ENCODE assay signal across 27 cellular contexts in the genomic region with DNA sequence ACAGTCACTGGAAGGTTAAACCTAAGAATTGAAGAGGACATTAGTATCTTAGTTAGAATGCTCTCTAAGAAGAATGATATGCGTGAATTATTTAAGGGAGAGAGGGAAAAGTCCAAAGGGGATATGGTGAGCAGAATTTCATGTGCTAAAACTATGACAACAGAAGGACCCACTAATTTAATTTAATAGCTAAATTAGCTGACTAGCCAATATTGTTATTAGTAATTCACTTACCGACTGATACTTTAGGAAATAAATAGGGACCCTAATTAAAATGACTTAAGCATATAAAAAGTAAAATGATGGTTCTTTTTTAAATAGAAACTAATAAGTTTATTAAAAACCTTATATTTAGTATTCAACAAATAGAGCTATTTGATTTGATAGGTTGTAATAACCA.
DNase-seq lines count a peak whose midpoint lies in the region; ATAC-seq, FAIRE-seq and TF ChIP-seq lines count a peak whose summit lies in the region.
"Had no signal": no experiment of that assay in that cellular context is flagged by ENCODE, and none has a peak within 500 bp of the region (broad histone marks: within the 10 kb centered on the region; RNA-seq: fewer than 3 reads in every experiment).

No MANE protein-coding gene starts in this region.

- H3K79me2 ChIP-seq in HepG2 (ENCODE audit: insufficient read depth, low read length) (no peaks in the 10 kb centered on the region), K562 (ENCODE audit: control insufficient read depth, insufficient read depth, low read length) (no peaks in the 10 kb centered on the region)

- TF ChIP-seq POLR2A in HepG2 (IDR thresholded peaks at IDR 0.05; ENCODE audit: insufficient read depth in 1 of 2, low read depth in 2 of 2, low read length in 2 of 2) (no peak), right lobe of liver (IDR thresholded peaks at IDR 0.05) (no peak), K562 (conservative IDR thresholded peaks at IDR 0.05) (no peak)

- in situ Hi-C loops in HepG2 (cut with HindIII; ENCODE audit: extremely low pct_ligation_motif_present, low pct_unique_long_range_greater_than_20kb), result no loop called here
- in situ Hi-C loops in K562 (cut with MboI), result no loop called here

- H3K27ac ChIP-seq in HepG2 (ENCODE audit: extremely low read length, insufficient read depth, low read length) (no peak overlapping the region), right lobe of liver (no peak overlapping the region), K562 (ENCODE audit: extremely low read depth, low read depth, low read length) (no peak overlapping the region)
- H3K27ac ChIP-seq: 22Rv1, BLaER1 had no signal

- TF ChIP-seq CTCF in HepG2 (CRISPR knock-in tag; IDR thresholded peaks at IDR 0.05), result no peak
- no peak for TF ChIP-seq CTCF in right lobe of liver (IDR thresholded peaks at IDR 0.05)
- no peak for TF ChIP-seq CTCF in K562 (IDR thresholded peaks at IDR 0.05 in 2 of 3, conservative IDR thresholded peaks at IDR 0.05 in 1 of 3; ENCODE audit: insufficient read depth in 2 of 3, low read depth in 1 of 3, low read length in 3 of 3)
- no peak for TF ChIP-seq CTCF in neural crest cell (conservative IDR thresholded peaks at IDR 0.05)

- H3K27me3 ChIP-seq in HepG2 (ENCODE audit: control insufficient read depth in 1 of 2, insufficient read depth in 2 of 2, low read length in 2 of 2) (no peaks in the 10 kb centered on the region), right lobe of liver (no peaks in the 10 kb centered on the region), K562 (ENCODE audit: control insufficient read depth in 2 of 2, insufficient read depth in 2 of 2, low read length in 2 of 2) (no peaks in the 10 kb centered on the region)
- H3K27me3 ChIP-seq: BE2C, BLaER1 had no signal

- no peak for TF ChIP-seq EP300 in HepG2 (IDR thresholded peaks at IDR 0.05; ENCODE audit: low read depth in 2 of 2, low read length in 2 of 2)
- no peak for TF ChIP-seq EP300 in HepG2 (CRISPR knock-in tag; IDR thresholded peaks at IDR 0.05; ENCODE audit: borderline replicate concordance)
- TF ChIP-seq EP300 in K562 (IDR thresholded peaks at IDR 0.05; ENCODE audit: low read length), result no peak

- CTCF ChIA-PET in HepG2 (lab: Yijun Ruan, JAX; ENCODE audit: low intra/inter-chr PET ratio, low total read pairs) (no interaction called here), K562 (lab: Yijun Ruan, JAX; ENCODE audit: low intra/inter-chr PET ratio) (no interaction called here)

- no peak for ATAC-seq in HepG2
- no peak for ATAC-seq in right lobe of liver
- no peak for ATAC-seq in K562
- no peak for ATAC-seq in HG02885 (IDR thresholded peaks at IDR 0.05; ENCODE audit: poor library complexity, unreplicated experiment)
- ATAC-seq: GM12878 had no signal

- H3K4me1 ChIP-seq in HepG2 (ENCODE audit: insufficient read depth, low read length) (no peaks in the 10 kb centered on the region), right lobe of liver (no peaks in the 10 kb centered on the region), K562 (replicated peaks in 1 of 2; ENCODE audit: control insufficient read depth in 2 of 2, insufficient read depth in 2 of 2, low read length in 2 of 2) (no peaks in the 10 kb centered on the region)
- H3K4me1 ChIP-seq: BE2C, BLaER1 had no signal

- FAIRE-seq in HepG2 (lab: Jason Lieb, UNC) (no peak), K562 (lab: Jason Lieb, UNC) (no peak)
- FAIRE-seq: GM12878, GM12892, GM18507 had no signal

- no peaks in the 10 kb centered on the region for H3K27me3 Mint-ChIP-seq in neural crest cell (ENCODE audit: low read depth)
- H3K27me3 Mint-ChIP-seq: CD4-positive, alpha-beta memory T cell; CD4-positive, CD25-positive, alpha-beta regulatory T cell; CD8-positive, alpha-beta memory T cell had no signal

- peaks cover 21% of the 10 kb centered on the region for H3K4me1 Mint-ChIP-seq in neural crest cell
- H3K4me1 Mint-ChIP-seq: CD14-positive monocyte; CD4-positive, alpha-beta memory T cell; CD4-positive, CD25-positive, alpha-beta regulatory T cell; CD8-positive, alpha-beta memory T cell had no signal

- H2AFZ ChIP-seq in HepG2 (ENCODE audit: low read length) (no peak overlapping the region), K562 (ENCODE audit: low read depth, low read length) (no peak overlapping the region)

- TF ChIP-seq RAD21 in HepG2 (CRISPR knock-in tag; IDR thresholded peaks at IDR 0.05) (no peak), K562 (CRISPR knock-in tag; conservative IDR thresholded peaks at IDR 0.05 in 1 of 2, IDR thresholded peaks at IDR 0.05 in 1 of 2) (no peak)

- whole genome bisulfite sequencing in HepG2 (ENCODE audit: low lambda C conversion rate), result 24% methylated on average over 2 of the region's 2 CpGs
- WGBS in right lobe of liver (ENCODE audit: insufficient coverage, low coverage, low lambda C conversion rate, missing lambda C conversion rate), result 74% methylated on average over 2 of the region's 2 CpGs
- 3% methylated on average over 2 of the region's 2 CpGs for WGBS in K562 (ENCODE audit: insufficient coverage, low coverage, missing lambda C conversion rate)

- H3K4me2 ChIP-seq in HepG2 (ENCODE audit: low read depth, low read length) (no peak overlapping the region), K562 (ENCODE audit: insufficient read depth, low read length) (no peak overlapping the region)
- H3K4me2 ChIP-seq: BLaER1 had no signal

- intact Hi-C loops in HepG2 (cut with micrococcal nuclease; ENCODE audit: unreplicated experiment) (no loop called here), right lobe of liver (cut with DNase I) (no loop called here), K562 (cut with micrococcal nuclease) (no loop called here)

- peak overlapping the region; percentile 2 for H3K4me3 Mint-ChIP-seq in neural crest cell
- H3K4me3 Mint-ChIP-seq: CD14-positive monocyte; CD4-positive, alpha-beta memory T cell; CD4-positive, CD25-positive, alpha-beta regulatory T cell; CD8-positive, alpha-beta memory T cell had no signal

- DNase-seq in HepG2 (ENCODE audit: low spot score) (no peak), right lobe of liver (no peak), K562 (ENCODE audit: extremely low read depth in 1 of 4, low spot score in 3 of 4) (no peak), neural crest cell (ENCODE audit: low read depth, low spot score) (no peak), HuH-7 (ENCODE audit: low spot score) (no peak), NCI-H526 treated with DMSO at 0.1 percent for 48 hours (lab: John Stamatoyannopoulos, UW) (no peak)
- DNase-seq: ACHN; BE2C; C1 segment of cervical spinal cord; CD4-positive, alpha-beta memory T cell; CD4-positive, CD25-positive, alpha-beta regulatory T cell; CD8-positive, alpha-beta memory T cell; COR-L47; DMS 273 treated with DMSO at 0.1 percent for 48 hours; DMS153; DMS53; DMS79; DND-41; EL; GDM1 had no signal

- no peaks in the 10 kb centered on the region for H3K9me1 ChIP-seq in K562 (ENCODE audit: control insufficient read depth, insufficient read depth, low read length)

- peaks cover 24% of the 10 kb centered on the region for H3K9me3 ChIP-seq in HepG2 (ENCODE audit: low read length)
- no peaks in the 10 kb centered on the region for H3K9me3 ChIP-seq in right lobe of liver
- no peaks in the 10 kb centered on the region for H3K9me3 ChIP-seq in K562 (replicated peaks; ENCODE audit: control insufficient read depth, insufficient read depth, low read depth, low read length)
- H3K9me3 ChIP-seq: BE2C had no signal

- POLR2A ChIA-PET in HepG2 (lab: Yijun Ruan, JAX), result no interaction called here
- POLR2A ChIA-PET in K562 (lab: Yijun Ruan, JAX), result no interaction called here

- no peak overlapping the region for H3K4me3 ChIP-seq in HepG2 (replicated peaks in 1 of 3; ENCODE audit: insufficient read depth in 1 of 3, low read depth in 2 of 3, low read length in 3 of 3)
- no peak overlapping the region for H3K4me3 ChIP-seq in right lobe of liver
- H3K4me3 ChIP-seq in K562, result no peak overlapping the region
- H3K4me3 ChIP-seq: BLaER1, GM12878 had no signal

- H3K27ac Mint-ChIP-seq in neural crest cell (ENCODE audit: unreplicated experiment), result no peak overlapping the region
- H3K27ac Mint-ChIP-seq: CD14-positive monocyte; CD4-positive, alpha-beta memory T cell; CD4-positive, CD25-positive, alpha-beta regulatory T cell; CD8-positive, alpha-beta memory T cell had no signal

- H4K20me1 ChIP-seq in HepG2 (ENCODE audit: insufficient read depth, low read length) (no peaks in the 10 kb centered on the region), K562 (replicated peaks; ENCODE audit: control insufficient read depth, insufficient read depth, low read length) (no peaks in the 10 kb centered on the region)
- H4K20me1 ChIP-seq: BLaER1 had no signal

- no peak overlapping the region for H3K9ac ChIP-seq in HepG2 (ENCODE audit: insufficient read depth, low read depth, low read length)
- no peak overlapping the region for H3K9ac ChIP-seq in K562 (ENCODE audit: insufficient read depth in 1 of 2, low read depth in 2 of 2, low read length in 2 of 2)
- H3K9ac ChIP-seq: BLaER1 had no signal

- BruUV-seq in HepG2 (replicated peaks; lab: Mats Ljungman, UMichigan) (no TSS peak), K562 (replicated peaks; lab: Mats Ljungman, UMichigan) (no TSS peak)

- H3K36me3 Mint-ChIP-seq in neural crest cell (ENCODE audit: low read depth), result peaks cover 13% of the 10 kb centered on the region
- H3K36me3 Mint-ChIP-seq: CD14-positive monocyte; CD4-positive, alpha-beta memory T cell; CD4-positive, CD25-positive, alpha-beta regulatory T cell; CD8-positive, alpha-beta memory T cell had no signal

- H3K36me3 ChIP-seq in HepG2 (replicated peaks in 1 of 2; ENCODE audit: control insufficient read depth in 1 of 2, insufficient read depth in 2 of 2, low read length in 2 of 2) (no peaks in the 10 kb centered on the region), right lobe of liver (no peaks in the 10 kb centered on the region), K562 (ENCODE audit: control insufficient read depth, insufficient read depth, low read length) (no peaks in the 10 kb centered on the region)
- H3K36me3 ChIP-seq: BE2C, BLaER1 had no signal

- H3K9me3 Mint-ChIP-seq in neural crest cell, result peaks cover 16% of the 10 kb centered on the region

TF ChIP-seq in HepG2, 621 proteins besides CTCF, POLR2A, EP300 and RAD21 (continues in another document):
- TF ChIP-seq MAFK (conservative IDR thresholded peaks at IDR 0.05 in 1 of 2, IDR thresholded peaks at IDR 0.05 in 1 of 2; ENCODE audit: low read length in 2 of 2) (peak in 1 of 2 experiments; percentile 40; a peak in 1 of 4 replicates), MAFF (IDR thresholded peaks at IDR 0.05; ENCODE audit: low read depth, low read length) (0 out of 2 replicates have a peak, but pooled peaks have one; percentile 25), ZNF790 (CRISPR knock-in tag; IDR thresholded peaks at IDR 0.05; ENCODE audit: borderline replicate concordance) (no peak)

TF ChIP-seq in K562, 482 proteins besides CTCF, POLR2A, EP300 and RAD21 (continues in another document):
- TF ChIP-seq STAT5B (CRISPR knock-in tag; IDR thresholded peaks at IDR 0.05) (no peak), OTX1 (CRISPR knock-in tag; IDR thresholded peaks at IDR 0.05) (no peak), YY1 (IDR thresholded peaks at IDR 0.05; ENCODE audit: borderline replicate concordance in 1 of 3, control insufficient read depth in 1 of 3, extremely low read depth in 1 of 3, insufficient read depth in 3 of 3, insufficient read length in 1 of 3, insufficient replicate concordance in 2 of 3, low read depth in 1 of 3, low read length in 2 of 3) (no peak), KDM4B (IDR thresholded peaks at IDR 0.05; ENCODE audit: borderline replicate concordance in 2 of 2, low read depth in 1 of 2) (no peak), LARP7 (IDR thresholded peaks at IDR 0.05) (no peak), ZNF224 (CRISPR knock-in tag; IDR thresholded peaks at IDR 0.05) (no peak), ADNP (tag; IDR thresholded peaks at IDR 0.05) (no peak)
